In genomic region chr2:19890104-19890503, GRCh38 we compare ENCODE assay signal across 18 cellular contexts. TPM values are rescaled to one million over a fixed set of nuclear protein-coding genes. Genes with fewer than 3 reads are reported as not detected.
DNase-seq lines count a peak whose midpoint lies in the region; ATAC-seq, FAIRE-seq and TF ChIP-seq lines count a peak whose summit lies in the region.
"Had no signal": no experiment of that assay in that cellular context is flagged by ENCODE, and none has a peak within 500 bp of the region (broad histone marks: within the 10 kb centered on the region; RNA-seq: fewer than 3 reads in every experiment).

No MANE protein-coding gene starts in this region.

- no peak overlapping the region for H3K27ac ChIP-seq in esophagus muscularis mucosa (replicated peaks in 1 of 4)
- H3K27ac ChIP-seq: BLaER1, KMS-11, SJCRH30 had no signal

- no peak overlapping the region for H3K4me3 ChIP-seq in esophagus muscularis mucosa
- H3K4me3 ChIP-seq: BLaER1, GM23338, SJCRH30 had no signal

- intact Hi-C loops in esophagus muscularis mucosa (cut with DNase I), result no loop called here

- WGBS in esophagus muscularis mucosa, result 81% methylated on average over 3 of the region's 3 CpGs

- H3K9me3 ChIP-seq in esophagus muscularis mucosa, result no peaks in the 10 kb centered on the region
- H3K9me3 ChIP-seq: BLaER1, SJCRH30 had no signal

- H3K27me3 ChIP-seq in esophagus muscularis mucosa, result no peaks in the 10 kb centered on the region
- H3K27me3 ChIP-seq: BLaER1, SJCRH30 had no signal

- FAIRE-seq in GM12892 (lab: Jason Lieb, UNC), result peak; percentile 65
- FAIRE-seq: G401.6 had no signal

- TF ChIP-seq EP300 in esophagus muscularis mucosa (IDR thresholded peaks at IDR 0.05), result no peak

- DNase-seq in DMS53 (lab: John Stamatoyannopoulos, UW) (peak; percentile 54), DMS53 treated with DMSO at 0.1 percent for 48 hours (lab: John Stamatoyannopoulos, UW; ENCODE audit: unreplicated experiment) (no peak), GM12892 (ENCODE audit: insufficient read length) (no peak), NCI-H524 treated with DMSO at 0.1 percent for 48 hours (lab: John Stamatoyannopoulos, UW) (peak; percentile 19), esophagus muscularis mucosa (ENCODE audit: extremely low spot score) (peak; percentile 50), mucosa of gallbladder (ENCODE audit: low spot score) (no peak), OCI-M1 (lab: John Stamatoyannopoulos, UW) (no peak)
- DNase-seq: 8988T, DMS79, NCI-H1105, NCI-H187, NCI-H69, SJCRH30 had no signal

- TF ChIP-seq POLR2A in GM12892 (IDR thresholded peaks at IDR 0.05; ENCODE audit: low read depth, low read length), result no peak
- no peak for TF ChIP-seq POLR2A in esophagus muscularis mucosa (IDR thresholded peaks at IDR 0.05; ENCODE audit: low read depth)

- peaks cover 0 to 15% (median 7%) of the 10 kb centered on the region in 4 donors for H3K4me1 ChIP-seq in esophagus muscularis mucosa
- H3K4me1 ChIP-seq: SJCRH30 had no signal

- ATAC-seq in esophagus mucosa, result no peak
- ATAC-seq: GM23338 had no signal

- no peaks in the 10 kb centered on the region for H3K36me3 ChIP-seq in esophagus muscularis mucosa
- H3K36me3 ChIP-seq: SJCRH30 had no signal

- TF ChIP-seq CTCF in esophagus muscularis mucosa (IDR thresholded peaks at IDR 0.05), result no peak

RNA-seq across cellular contexts. Expression of gene TTC32, which starts 11.7 kb away (rescaled TPM):
- 18.7 TPM for polyA plus RNA-seq in GM12892 (2012; ENCODE audit: missing spikeins)
- total RNA-seq in esophagus muscularis mucosa (10 to 100 TPM in 2 of 4 donors, 1 to 10 TPM in 2; 8.1 to 12.5 (median 10.2) TPM), esophagus mucosa (7.8 TPM), mucosa of gallbladder (6.8 TPM)

Comparison
In these comparisons a context has a peak if more than half of its experiments do, and no peak if none do; other contexts are left out.
1. DNase-seq: peak in DMS53 (single experiment), NCI-H524 treated with DMSO at 0.1 percent for 48 hours (single experiment) and esophagus muscularis mucosa (single experiment); none in DMS53 treated with DMSO at 0.1 percent for 48 hours (single experiment), GM12892 (single experiment), mucosa of gallbladder (single experiment) and OCI-M1 (single experiment).